10 cellular contexts compared by ENCODE assay signal in the genomic region with DNA sequence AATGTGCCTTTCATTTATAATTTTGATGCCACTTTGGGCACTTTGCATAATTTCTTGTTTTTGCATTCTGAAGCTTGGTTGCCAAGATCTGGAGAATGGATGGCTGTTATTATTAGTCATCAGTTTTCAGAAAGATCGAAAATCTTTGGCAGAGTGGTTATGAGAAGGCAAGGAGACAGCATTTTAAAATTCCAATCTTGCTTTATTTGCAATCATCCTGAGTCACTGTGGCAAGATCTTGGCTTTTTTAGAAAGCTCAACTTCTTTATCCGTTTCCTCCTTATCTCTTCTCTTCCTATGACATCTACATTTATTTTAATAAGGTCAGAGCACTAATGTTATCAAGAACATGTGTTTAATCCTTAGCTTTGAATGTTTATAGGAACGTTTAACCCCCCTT. TPM values are rescaled to one million over a fixed set of nuclear protein-coding genes. Genes with fewer than 3 reads are reported as not detected.
DNase-seq lines count a peak whose midpoint lies in the region; ATAC-seq, FAIRE-seq and TF ChIP-seq lines count a peak whose summit lies in the region.
"Had no signal": no experiment of that assay in that cellular context is flagged by ENCODE, and none has a peak within 500 bp of the region (broad histone marks: within the 10 kb centered on the region; RNA-seq: fewer than 3 reads in every experiment).

No MANE protein-coding gene starts in this region.

- POLR2A ChIA-PET in A549 (lab: Yijun Ruan, JAX): interaction anchor here (1.2 kb wide), 1 partner anchor 30 kb away, joined by 4 read pairs; no protein-coding TSS in a partner anchor

- H3K4me2 ChIP-seq in A549 (peak overlapping the region; percentile 10; the same call in 1 of the 3 replicates), mesenchymal stem cell (ENCODE audit: low read length, poor library complexity, severe bottlenecking) (no peak overlapping the region)

- H3K36me3 Mint-ChIP-seq in chondrocyte (ENCODE audit: low read depth): no peaks in the 10 kb centered on the region

- no peaks in the 10 kb centered on the region for H3K27me3 ChIP-seq in mesenchymal stem cell (ENCODE audit: control insufficient read depth in 1 of 2, insufficient read depth in 1 of 2, low read length in 2 of 2)

- H4K91ac ChIP-seq in mesenchymal stem cell (ENCODE audit: low read length): no peak overlapping the region

- ATAC-seq in A549 (no peak), GM21737 (IDR thresholded peaks at IDR 0.05; ENCODE audit: unreplicated experiment) (no peak)

- no peak overlapping the region for H3K14ac ChIP-seq in mesenchymal stem cell (ENCODE audit: low read length in 2 of 2)

- H2BK12ac ChIP-seq in mesenchymal stem cell (ENCODE audit: low read length in 2 of 2): no peak overlapping the region

- H4K8ac ChIP-seq in mesenchymal stem cell (ENCODE audit: low read length): no peak overlapping the region

- TF ChIP-seq POLR2A in A549 (IDR thresholded peaks at IDR 0.05; ENCODE audit: low read length): no peak

- no peak overlapping the region for H2AFZ ChIP-seq in mesenchymal stem cell (ENCODE audit: low read depth, low read length)

- no peak overlapping the region for H2AK5ac ChIP-seq in mesenchymal stem cell (ENCODE audit: low read length, severe bottlenecking)

- H3K79me1 ChIP-seq in mesenchymal stem cell (replicated peaks; ENCODE audit: low read length, poor library complexity, severe bottlenecking): no peaks in the 10 kb centered on the region

- peaks cover 29% of the 10 kb centered on the region for H3K4me1 Mint-ChIP-seq in chondrocyte (ENCODE audit: low read depth)

- H3K27ac ChIP-seq in A549 (no peak overlapping the region), mesenchymal stem cell (ENCODE audit: low read length, poor library complexity, severe bottlenecking) (no peak overlapping the region)

- no peak overlapping the region for H3K4me3 ChIP-seq in A549
- H3K4me3 ChIP-seq in mesenchymal stem cell (ENCODE audit: insufficient read depth in 1 of 2, low read depth in 1 of 2, low read length in 2 of 2): peak overlapping the region in 1 of 2 experiments; percentile 64
- H3K4me3 ChIP-seq: skin epidermis had no signal

- TF ChIP-seq EP300 in A549 (IDR thresholded peaks at IDR 0.05): no peak

- no peak for FAIRE-seq in A549 (lab: Jason Lieb, UNC)

- no peak overlapping the region for H2BK15ac ChIP-seq in mesenchymal stem cell (ENCODE audit: low read depth, poor library complexity, severe bottlenecking)

- H3K4me1 ChIP-seq in A549 (peaks cover 23% of the 10 kb centered on the region), mesenchymal stem cell (ENCODE audit: control insufficient read depth, insufficient read depth, low read depth, low read length) (no peaks in the 10 kb centered on the region)

- H3K9me3 Mint-ChIP-seq in chondrocyte (ENCODE audit: low read depth): no peaks in the 10 kb centered on the region

- peak overlapping the region; percentile 32 for H3K27ac Mint-ChIP-seq in chondrocyte (ENCODE audit: unreplicated experiment)

- peak overlapping the region; percentile 87 for H3K9ac ChIP-seq in mesenchymal stem cell (ENCODE audit: low read length)

- TF ChIP-seq RAD21 in A549 (conservative IDR thresholded peaks at IDR 0.05 in 1 of 2, IDR thresholded peaks at IDR 0.05 in 1 of 2): no peak

- CTCF ChIA-PET in A549 (lab: Yijun Ruan, JAX): interaction anchor here (1.3 to 6.1 kb wide), 5 partner anchors 11 to 85 kb away, joined by 3 to 90 read pairs (median 7); no protein-coding TSS in a partner anchor

- WGBS in A549 (ENCODE audit: missing lambda C conversion rate): 27% methylated on average over 3 of the region's 3 CpGs
- 70% methylated on average over 2 of the region's 3 CpGs for WGBS in mesenchymal stem cell

- no peak overlapping the region for H3K23ac ChIP-seq in mesenchymal stem cell (ENCODE audit: low read length in 2 of 2)

- H2BK5ac ChIP-seq in mesenchymal stem cell (ENCODE audit: low read depth, low read length, poor library complexity, severe bottlenecking): no peak overlapping the region

- no peak overlapping the region for H2BK120ac ChIP-seq in mesenchymal stem cell (ENCODE audit: low read depth, low read length)

- H3K4ac ChIP-seq in mesenchymal stem cell (ENCODE audit: low read depth in 1 of 2, low read length in 2 of 2): no peak overlapping the region

- no peaks in the 10 kb centered on the region for H3K27me3 Mint-ChIP-seq in chondrocyte (ENCODE audit: low read depth)

- H3K9me3 ChIP-seq in A549 (no peaks in the 10 kb centered on the region), mesenchymal stem cell (ENCODE audit: control insufficient read depth, low read length) (no peaks in the 10 kb centered on the region)

- TF ChIP-seq CTCF in A549 (IDR thresholded peaks at IDR 0.05) (no peak), chondrocyte (IDR thresholded peaks at IDR 0.05) (no peak)

- DNase-seq in A549 (ENCODE audit: low read depth in 1 of 2, low spot score in 1 of 2) (no peak), M059J (ENCODE audit: low read depth) (peak; percentile 54), chondrocyte (ENCODE audit: low spot score) (no peak), mesenchymal stem cell (peak; percentile 12), pons (ENCODE audit: low spot score) (no peak), SIG-M5 (lab: John Stamatoyannopoulos, UW) (no peak), kidney glomerular epithelial cell (lab: John Stamatoyannopoulos, UW) (no peak)
- DNase-seq: AML-193 had no signal

- H3K36me3 ChIP-seq in mesenchymal stem cell (ENCODE audit: control insufficient read depth in 1 of 2, insufficient read depth in 2 of 2, low read depth in 1 of 2, low read length in 2 of 2): no peaks in the 10 kb centered on the region

- H3K18ac ChIP-seq in mesenchymal stem cell (ENCODE audit: low read depth in 1 of 2, low read length in 2 of 2): no peak overlapping the region

- no peak overlapping the region for H3K4me3 Mint-ChIP-seq in chondrocyte (ENCODE audit: unreplicated experiment)

TF ChIP-seq in A549, 52 proteins besides CTCF, POLR2A, EP300 and RAD21:
- no peak for TF ChIP-seq ZC3H11A (IDR thresholded peaks at IDR 0.05)
- no peak for TF ChIP-seq MAZ (IDR thresholded peaks at IDR 0.05; ENCODE audit: borderline replicate concordance, low read depth, low read length)
- no peak for TF ChIP-seq ZSCAN20 (CRISPR knock-in tag; IDR thresholded peaks at IDR 0.05)
- no peak for TF ChIP-seq HDAC2 (IDR thresholded peaks at IDR 0.05)
- no peak for TF ChIP-seq KDM1A (IDR thresholded peaks at IDR 0.05; ENCODE audit: low read depth)
- no peak for TF ChIP-seq JUN (IDR thresholded peaks at IDR 0.05)
- no peak for TF ChIP-seq SMC3 (IDR thresholded peaks at IDR 0.05)
- TF ChIP-seq HOXA7 (CRISPR knock-in tag; IDR thresholded peaks at IDR 0.05): no peak
- TF ChIP-seq EHMT2 (IDR thresholded peaks at IDR 0.05; ENCODE audit: low read depth): no peak
- no peak for TF ChIP-seq TP53 (CRISPR knock-in tag; IDR thresholded peaks at IDR 0.05)
- TF ChIP-seq, protein P1, sequence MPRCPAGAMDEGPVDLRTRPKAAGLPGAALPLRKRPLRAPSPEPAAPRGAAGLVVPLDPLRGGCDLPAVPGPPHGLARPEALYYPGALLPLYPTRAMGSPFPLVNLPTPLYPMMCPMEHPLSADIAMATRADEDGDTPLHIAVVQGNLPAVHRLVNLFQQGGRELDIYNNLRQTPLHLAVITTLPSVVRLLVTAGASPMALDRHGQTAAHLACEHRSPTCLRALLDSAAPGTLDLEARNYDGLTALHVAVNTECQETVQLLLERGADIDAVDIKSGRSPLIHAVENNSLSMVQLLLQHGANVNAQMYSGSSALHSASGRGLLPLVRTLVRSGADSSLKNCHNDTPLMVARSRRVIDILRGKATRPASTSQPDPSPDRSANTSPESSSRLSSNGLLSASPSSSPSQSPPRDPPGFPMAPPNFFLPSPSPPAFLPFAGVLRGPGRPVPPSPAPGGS (IDR thresholded peaks at IDR 0.05): no peak
- no peak for TF ChIP-seq FOSB (CRISPR knock-in tag; IDR thresholded peaks at IDR 0.05)
- no peak for TF ChIP-seq CHD4 (IDR thresholded peaks at IDR 0.05; ENCODE audit: borderline replicate concordance)
- no peak for TF ChIP-seq CEBPB (IDR thresholded peaks at IDR 0.05)
- no peak for TF ChIP-seq CHD2 (IDR thresholded peaks at IDR 0.05; ENCODE audit: low read length, partially characterized antibody)

RNA-seq across cellular contexts. Expression of a gene that starts 31.1 kb away (rescaled TPM):
- polyA plus RNA-seq in A549 (2011; rRNA removed): 17.5 and 20.8 TPM in 2 replicates
- polyA plus RNA-seq in A549 (2012; cell fraction: cytosol; rRNA removed): 2.8 and 3.1 TPM in 2 replicates
- 3.5 and 5.1 TPM in 2 replicates for polyA plus RNA-seq in A549 (2012; cell fraction: nucleus; rRNA removed)
- 8.5 to 11.0 TPM (median 9.3 TPM) in 3 replicates for polyA plus RNA-seq in A549 (2017; fragmentation: RNase III; extraction: RNeasy Plus Mini Kit Qiagen cat#74134 plus additional on column Dnase treatment)
- 10.9 and 11.1 TPM in 2 replicates for polyA minus RNA-seq in A549 (2011; rRNA and poly(A)+ RNA removed)
- 17.8 and 24.3 TPM in 2 replicates for total RNA-seq in M059J (2014; rRNA removed; shearing (Covaris generic))
- 18.5 to 19.8 TPM (median 19.3 TPM) in 3 replicates for total RNA-seq in chondrocyte
- polyA plus RNA-seq in mesenchymal stem cell (2013, experiment 1 of 2): 12.2 TPM
- polyA plus RNA-seq in mesenchymal stem cell (2013, experiment 2 of 2): 14.6 TPM

RNA-seq across cellular contexts. Expression of a gene that starts 33.2 kb away (rescaled TPM):
- polyA plus RNA-seq in A549 (2011; rRNA removed): 19.1 and 27.0 TPM in 2 replicates
- polyA plus RNA-seq in A549 (2012; cell fraction: cytosol; rRNA removed): 21.8 and 23.3 TPM in 2 replicates
- 9.0 and 9.3 TPM in 2 replicates for polyA plus RNA-seq in A549 (2012; cell fraction: nucleus; rRNA removed)
- polyA plus RNA-seq in A549 (2017; fragmentation: RNase III; extraction: RNeasy Plus Mini Kit Qiagen cat#74134 plus additional on column Dnase treatment): 21.1 to 25.2 TPM (median 23.3 TPM) in 3 replicates
- polyA minus RNA-seq in A549 (2011; rRNA and poly(A)+ RNA removed): 13.6 and 14.3 TPM in 2 replicates
- total RNA-seq in M059J (2014; rRNA removed; shearing (Covaris generic)): 7.1 and 7.4 TPM in 2 replicates
- 8.6 to 9.0 TPM (median 8.9 TPM) in 3 replicates for total RNA-seq in chondrocyte
- 5.9 TPM for polyA plus RNA-seq in mesenchymal stem cell (2013, experiment 1 of 2)
- polyA plus RNA-seq in mesenchymal stem cell (2013, experiment 2 of 2): 6.0 TPM

Comparison
In these comparisons a context has a peak if more than half of its experiments do, and no peak if none do; other contexts are left out.
1. DNase-seq: peak in M059J (single experiment) and mesenchymal stem cell (single experiment); none in A549 (0 of 2), chondrocyte (single experiment), pons (single experiment), SIG-M5 (single experiment) and kidney glomerular epithelial cell (single experiment).